In the genomic region with DNA sequence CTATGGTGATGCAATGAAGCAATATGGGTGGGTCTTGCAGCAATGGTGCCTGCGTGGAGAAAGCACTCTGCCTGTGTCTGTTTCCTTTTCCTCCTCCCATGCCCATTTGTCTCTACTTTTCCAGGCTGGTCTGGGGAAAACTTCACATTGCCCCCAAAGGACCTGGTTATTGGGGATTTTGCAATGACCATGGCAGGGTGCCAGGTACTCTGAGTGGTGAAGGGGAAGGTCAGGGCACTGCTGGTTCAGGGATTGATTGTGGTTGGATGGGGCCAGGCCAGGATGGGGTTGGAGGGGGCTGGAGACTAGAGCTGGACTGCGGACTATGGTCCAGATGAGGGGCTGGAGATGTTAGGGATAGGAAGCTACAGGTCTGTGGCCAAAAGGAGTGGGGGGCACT, we compare ENCODE assay signal across 2 cellular contexts.
TF ChIP-seq lines count a peak whose summit lies in the region.

No MANE protein-coding gene starts in this region.

TF ChIP-seq in liver, 16 proteins besides CTCF, POLR2A, EP300 and RAD21 (continued from another document):
- TF ChIP-seq, protein P1, sequence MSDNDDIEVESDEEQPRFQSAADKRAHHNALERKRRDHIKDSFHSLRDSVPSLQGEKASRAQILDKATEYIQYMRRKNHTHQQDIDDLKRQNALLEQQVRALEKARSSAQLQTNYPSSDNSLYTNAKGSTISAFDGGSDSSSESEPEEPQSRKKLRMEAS (IDR thresholded peaks at IDR 0.05): no peak
- TF ChIP-seq HNF4A (conservative IDR thresholded peaks at IDR 0.05): peak; percentile 45 to 58
- TF ChIP-seq ATF3 (IDR thresholded peaks at IDR 0.05): peak; percentile 16
- TF ChIP-seq FOXA2 (IDR thresholded peaks at IDR 0.05): no peak

TF ChIP-seq in HepG2, 621 proteins besides CTCF, POLR2A, EP300 and RAD21:
- no peak for TF ChIP-seq PREB (CRISPR knock-in tag; IDR thresholded peaks at IDR 0.05)
- no peak for TF ChIP-seq RARG (CRISPR knock-in tag; IDR thresholded peaks at IDR 0.05; ENCODE audit: low read depth)
- no peak for TF ChIP-seq ZSCAN12 (CRISPR knock-in tag; IDR thresholded peaks at IDR 0.05)
- TF ChIP-seq ZNF589 (CRISPR knock-in tag; conservative IDR thresholded peaks at IDR 0.05): no peak
- TF ChIP-seq ZNF883 (CRISPR knock-in tag; IDR thresholded peaks at IDR 0.05; ENCODE audit: not compliant biosample characterization): no peak
- no peak for TF ChIP-seq ZNF180 (CRISPR knock-in tag; IDR thresholded peaks at IDR 0.05; ENCODE audit: borderline replicate concordance, low read depth)
- TF ChIP-seq, protein P2, sequence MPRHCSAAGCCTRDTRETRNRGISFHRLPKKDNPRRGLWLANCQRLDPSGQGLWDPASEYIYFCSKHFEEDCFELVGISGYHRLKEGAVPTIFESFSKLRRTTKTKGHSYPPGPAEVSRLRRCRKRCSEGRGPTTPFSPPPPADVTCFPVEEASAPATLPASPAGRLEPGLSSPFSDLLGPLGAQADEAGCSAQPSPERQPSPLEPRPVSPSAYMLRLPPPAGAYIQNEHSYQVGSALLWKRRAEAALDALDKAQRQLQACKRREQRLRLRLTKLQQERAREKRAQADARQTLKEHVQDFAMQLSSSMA (CRISPR knock-in tag; IDR thresholded peaks at IDR 0.05): no peak
- TF ChIP-seq ZNF672 (CRISPR knock-in tag; IDR thresholded peaks at IDR 0.05): no peak
- TF ChIP-seq, protein P3, sequence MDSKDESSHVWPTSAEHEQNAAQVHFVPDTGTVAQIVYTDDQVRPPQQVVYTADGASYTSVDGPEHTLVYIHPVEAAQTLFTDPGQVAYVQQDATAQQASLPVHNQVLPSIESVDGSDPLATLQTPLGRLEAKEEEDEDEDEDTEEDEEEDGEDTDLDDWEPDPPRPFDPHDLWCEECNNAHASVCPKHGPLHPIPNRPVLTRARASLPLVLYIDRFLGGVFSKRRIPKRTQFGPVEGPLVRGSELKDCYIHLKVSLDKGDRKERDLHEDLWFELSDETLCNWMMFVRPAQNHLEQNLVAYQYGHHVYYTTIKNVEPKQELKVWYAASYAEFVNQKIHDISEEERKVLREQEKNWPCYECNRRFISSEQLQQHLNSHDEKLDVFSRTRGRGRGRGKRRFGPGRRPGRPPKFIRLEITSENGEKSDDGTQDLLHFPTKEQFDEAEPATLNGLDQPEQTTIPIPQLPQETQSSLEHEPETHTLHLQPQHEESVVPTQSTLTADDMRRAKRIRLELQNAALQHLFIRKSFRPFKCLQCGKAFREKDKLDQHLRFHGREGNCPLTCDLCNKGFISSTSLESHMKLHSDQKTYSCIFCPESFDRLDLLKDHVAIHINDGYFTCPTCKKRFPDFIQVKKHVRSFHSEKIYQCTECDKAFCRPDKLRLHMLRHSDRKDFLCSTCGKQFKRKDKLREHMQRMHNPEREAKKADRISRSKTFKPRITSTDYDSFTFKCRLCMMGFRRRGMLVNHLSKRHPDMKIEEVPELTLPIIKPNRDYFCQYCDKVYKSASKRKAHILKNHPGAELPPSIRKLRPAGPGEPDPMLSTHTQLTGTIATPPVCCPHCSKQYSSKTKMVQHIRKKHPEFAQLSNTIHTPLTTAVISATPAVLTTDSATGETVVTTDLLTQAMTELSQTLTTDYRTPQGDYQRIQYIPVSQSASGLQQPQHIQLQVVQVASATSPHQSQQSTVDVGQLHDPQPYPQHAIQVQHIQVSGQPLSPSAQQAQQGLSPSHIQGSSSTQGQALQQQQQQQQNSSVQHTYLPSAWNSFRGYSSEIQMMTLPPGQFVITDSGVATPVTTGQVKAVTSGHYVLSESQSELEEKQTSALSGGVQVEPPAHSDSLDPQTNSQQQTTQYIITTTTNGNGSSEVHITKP (CRISPR knock-in tag; IDR thresholded peaks at IDR 0.05; ENCODE audit: low read depth): no peak
- no peak for TF ChIP-seq MED13 (CRISPR knock-in tag; IDR thresholded peaks at IDR 0.05)
- TF ChIP-seq CEBPB (IDR thresholded peaks at IDR 0.05; ENCODE audit: borderline replicate concordance, low read depth, low read length): no peak
